Comparison of ENCODE assay signal across 1 cellular context in genomic region chr6:105174512-105174911, GRCh38.
TF ChIP-seq lines count a peak whose summit lies in the region.

No MANE protein-coding gene starts in this region.

TF ChIP-seq in SK-N-SH, 30 proteins besides CTCF, POLR2A, EP300 and RAD21:
- TF ChIP-seq ELF1 (IDR thresholded peaks at IDR 0.05) (no peak), RFX5 (IDR thresholded peaks at IDR 0.05; ENCODE audit: low read length) (no peak), RXRA (IDR thresholded peaks at IDR 0.05; ENCODE audit: borderline replicate concordance, low read depth) (no peak), CHD2 (IDR thresholded peaks at IDR 0.05; ENCODE audit: low read length, partially characterized antibody) (no peak), EZH2phosphoT487 (IDR thresholded peaks at IDR 0.05; ENCODE audit: borderline replicate concordance, low read depth) (no peak), ZBTB33 (IDR thresholded peaks at IDR 0.05; ENCODE audit: borderline replicate concordance, low read depth) (no peak), FOXJ3 (CRISPR knock-in tag; IDR thresholded peaks at IDR 0.05) (no peak), MAX (IDR thresholded peaks at IDR 0.05; ENCODE audit: low read depth) (no peak), PBX3 (IDR thresholded peaks at IDR 0.05) (peak; percentile 91), NRF1 (IDR thresholded peaks at IDR 0.05; ENCODE audit: low read depth, low read length) (no peak), REST (IDR thresholded peaks at IDR 0.05; ENCODE audit: low read depth, low read length) (no peak), MEF2A (IDR thresholded peaks at IDR 0.05; ENCODE audit: borderline replicate concordance, low read depth) (no peak), GABPA (IDR thresholded peaks at IDR 0.05; ENCODE audit: low read depth) (no peak), TEAD4 (IDR thresholded peaks at IDR 0.05; ENCODE audit: borderline replicate concordance, insufficient read depth) (no peak), TCF12 (IDR thresholded peaks at IDR 0.05) (peak; percentile 58), POLR2AphosphoS5 (IDR thresholded peaks at IDR 0.05; ENCODE audit: low read depth, low read length) (no peak; the same call in 1 of the 2 replicates), USF2 (IDR thresholded peaks at IDR 0.05; ENCODE audit: borderline replicate concordance, low read depth, low read length) (no peak), NFIC (IDR thresholded peaks at IDR 0.05; ENCODE audit: borderline replicate concordance) (peak; percentile 29; the same call in 1 of the 2 replicates), GATA2 (CRISPR knock-in tag; IDR thresholded peaks at IDR 0.05) (no peak), USF1 (IDR thresholded peaks at IDR 0.05; ENCODE audit: borderline replicate concordance, low read depth) (no peak), FOSL2 (IDR thresholded peaks at IDR 0.05; ENCODE audit: borderline replicate concordance, low read depth) (peak; percentile 52; the same call in 1 of the 2 replicates), TAF1 (IDR thresholded peaks at IDR 0.05; ENCODE audit: borderline replicate concordance, low read depth, low read length) (no peak), MXI1 (IDR thresholded peaks at IDR 0.05; ENCODE audit: low read depth, low read length) (no peak), JUND (IDR thresholded peaks at IDR 0.05) (peak; percentile 59), IRF3 (IDR thresholded peaks at IDR 0.05; ENCODE audit: low read depth, low read length) (no peak), SIN3A (IDR thresholded peaks at IDR 0.05; ENCODE audit: borderline replicate concordance, low read depth, low read length) (no peak), RCOR1 (IDR thresholded peaks at IDR 0.05; ENCODE audit: low read length) (no peak), SMC3 (IDR thresholded peaks at IDR 0.05; ENCODE audit: low read depth, low read length) (no peak), FOXM1 (IDR thresholded peaks at IDR 0.05; ENCODE audit: low read depth) (0 out of 2 replicates have a peak, but pooled peaks have one; percentile 20), YY1 (IDR thresholded peaks at IDR 0.05; ENCODE audit: low read depth) (no peak)
